ENCODE assay signal across 12 cellular contexts in genomic region chr9:123678878-123679329, GRCh38.
DNase-seq lines count a peak whose midpoint lies in the region; ATAC-seq and TF ChIP-seq lines count a peak whose summit lies in the region.
"Had no signal": no experiment of that assay in that cellular context is flagged by ENCODE, and none has a peak within 500 bp of the region (broad histone marks: within the 10 kb centered on the region; RNA-seq: fewer than 3 reads in every experiment).

No MANE protein-coding gene starts in this region.

- H3K27me3 Mint-ChIP-seq in CD14-positive monocyte (ENCODE audit: low read depth in 3 of 3) (peaks cover 0 to 2% (median 0%) of the 10 kb centered on the region in 3 donors), IgD-negative memory B cell (no peaks in the 10 kb centered on the region), nephron progenitor cell (ENCODE audit: low read depth, poor library complexity) (peaks cover 8% of the 10 kb centered on the region)

- no peak for ATAC-seq in GM21619 (IDR thresholded peaks at IDR 0.05; ENCODE audit: unreplicated experiment)

- intact Hi-C loops in CD14-positive monocyte (cut with micrococcal nuclease), result no loop called here

- H3K4me3 Mint-ChIP-seq in CD14-positive monocyte (peak overlapping the region in 1 of 2 donors; percentile 0), IgD-negative memory B cell (peak overlapping the region; percentile 69 to 91 (median 72)), nephron progenitor cell (no peak overlapping the region)

- no peak overlapping the region for H3K9ac ChIP-seq in adipocyte (ENCODE audit: low read length)

- no peak overlapping the region for H3K27ac ChIP-seq in brain microvascular endothelial cell
- H3K27ac ChIP-seq: sigmoid colon had no signal

- no peaks in the 10 kb centered on the region for H3K36me3 ChIP-seq in adipocyte (ENCODE audit: control insufficient read depth, insufficient read depth, low read length, severe bottlenecking)
- no peaks in the 10 kb centered on the region for H3K36me3 ChIP-seq in brain microvascular endothelial cell (replicated peaks)

- H3K4me3 ChIP-seq in adipocyte (ENCODE audit: low read length) (no peak overlapping the region), brain microvascular endothelial cell (ENCODE audit: low read depth, low read length) (no peak overlapping the region)
- H3K4me3 ChIP-seq: sigmoid colon had no signal

- H3K36me3 Mint-ChIP-seq in CD14-positive monocyte (peaks cover 54 to 73% of the 10 kb centered on the region in 2 donors), IgD-negative memory B cell (peaks cover 6% of the 10 kb centered on the region), nephron progenitor cell (ENCODE audit: low read depth) (peaks cover 42% of the 10 kb centered on the region)

- in situ Hi-C loops in brain microvascular endothelial cell (cut with HindIII; ENCODE audit: low pct_ligation_motif_present, low sequenced_read_pairs), result no loop called here

- DNase-seq in CD14-positive monocyte (ENCODE audit: low spot score) (no peak), adipocyte (ENCODE audit: low read depth) (peak; percentile 29), nephron progenitor cell (no peak), SHP77 treated with DMSO at 0.1 percent for 48 hours (lab: John Stamatoyannopoulos, UW) (no peak), brain microvascular endothelial cell (no peak), SK-N-DZ (ENCODE audit: low spot score) (no peak)
- DNase-seq: amniotic stem cell, foreskin melanocyte, NCI-H446 treated with DMSO at 0.1 percent for 48 hours, sigmoid colon had no signal

- H3K9me3 Mint-ChIP-seq in CD14-positive monocyte (peaks cover 0 to 4% (median 0%) of the 10 kb centered on the region in 7 donors), IgD-negative memory B cell (no peaks in the 10 kb centered on the region), nephron progenitor cell (peaks cover 37% of the 10 kb centered on the region)

- H3K4me1 Mint-ChIP-seq in CD14-positive monocyte (peaks cover 24% of the 10 kb centered on the region), IgD-negative memory B cell (peaks cover 31 to 37% (median 31%) of the 10 kb centered on the region in 3 donors), nephron progenitor cell (peaks cover 75% of the 10 kb centered on the region)

- no peaks in the 10 kb centered on the region for H3K9me3 ChIP-seq in adipocyte (ENCODE audit: control insufficient read depth, low read length)
- H3K9me3 ChIP-seq: sigmoid colon had no signal

- H3K27ac Mint-ChIP-seq in CD14-positive monocyte (peak overlapping the region in 6 of 7 donors; percentile 32 to 79 (median 60)), IgD-negative memory B cell (peak overlapping the region; percentile 65 to 94 (median 89)), nephron progenitor cell (peak overlapping the region; percentile 63)

- H3K27me3 ChIP-seq in adipocyte (replicated peaks; ENCODE audit: control insufficient read depth, insufficient read depth, low read length), result no peaks in the 10 kb centered on the region
- H3K27me3 ChIP-seq in brain microvascular endothelial cell (replicated peaks), result no peaks in the 10 kb centered on the region
- H3K27me3 ChIP-seq: sigmoid colon had no signal

- TF ChIP-seq CTCF in CD14-positive monocyte (IDR thresholded peaks at IDR 0.05), result no peak
- TF ChIP-seq CTCF in nephron progenitor cell (IDR thresholded peaks at IDR 0.05), result no peak
- TF ChIP-seq CTCF in brain microvascular endothelial cell (IDR thresholded peaks at IDR 0.05; ENCODE audit: low read depth, low read length, missing control alignments), result no peak

- no peaks in the 10 kb centered on the region for H3K4me1 ChIP-seq in adipocyte (ENCODE audit: control insufficient read depth, insufficient read depth, low read length)
